24 cellular contexts compared by ENCODE assay signal in genomic region chr6:170082067-170082466, GRCh38.
DNase-seq lines count a peak whose midpoint lies in the region; ATAC-seq and TF ChIP-seq lines count a peak whose summit lies in the region.
"Had no signal": no experiment of that assay in that cellular context is flagged by ENCODE, and none has a peak within 500 bp of the region (broad histone marks: within the 10 kb centered on the region; RNA-seq: fewer than 3 reads in every experiment).

No MANE protein-coding gene starts in this region.

- H3K9me3 ChIP-seq in RWPE2 (ENCODE audit: severe bottlenecking) (no peaks in the 10 kb centered on the region), spleen (no peaks in the 10 kb centered on the region), SK-N-SH (no peaks in the 10 kb centered on the region), mammary epithelial cell (replicated peaks; ENCODE audit: insufficient read depth, low read length) (no peaks in the 10 kb centered on the region)
- H3K9me3 ChIP-seq: A549, tibial artery had no signal

- peak overlapping the region; percentile 3 for H3K27ac Mint-ChIP-seq in activated CD8-positive, alpha-beta T cell treated with anti-CD3 and anti-CD28 coated beads, Interleukin-2, amount 10 ng/mL, durations not matched to agents 7 days and 5 days
- H3K27ac Mint-ChIP-seq in activated CD8-positive, alpha-beta T cell treated with anti-CD3 and anti-CD28 coated beads for 36 hours, result no peak overlapping the region
- H3K27ac Mint-ChIP-seq: CD8-positive, alpha-beta memory T cell; progenitor cell of endocrine pancreas; stimulated activated naive CD8-positive, alpha-beta T cell treated with anti-CD3 and anti-CD28 coated beads, Interleukin-15, amount 100 ng/mL, for 72 hours had no signal

- H3K79me2 ChIP-seq in SK-N-SH (ENCODE audit: insufficient read depth) (no peaks in the 10 kb centered on the region), mammary epithelial cell (ENCODE audit: insufficient read depth, low read length) (no peaks in the 10 kb centered on the region)

- no peak for TF ChIP-seq CTCF in activated CD8-positive, alpha-beta T cell treated with anti-CD3 and anti-CD28 coated beads for 36 hours (IDR thresholded peaks at IDR 0.05)
- TF ChIP-seq CTCF in RWPE2 (IDR thresholded peaks at IDR 0.05; ENCODE audit: poor library complexity, severe bottlenecking) (no peak), spleen (IDR thresholded peaks at IDR 0.05 in 8 of 11, conservative IDR thresholded peaks at IDR 0.05 in 3 of 11) (no peak), SK-N-SH (IDR thresholded peaks at IDR 0.05) (no peak), mammary epithelial cell (conservative IDR thresholded peaks at IDR 0.05 in 1 of 2, IDR thresholded peaks at IDR 0.05 in 1 of 2; ENCODE audit: extremely low read depth in 1 of 2, insufficient read depth in 1 of 2, low read depth in 1 of 2, low read length in 2 of 2) (no peak)

- no TSS peak for BruUV-seq in mammary epithelial cell (replicated peaks; lab: Mats Ljungman, UMichigan)

- no peak overlapping the region for H3K4me3 Mint-ChIP-seq in activated CD8-positive, alpha-beta T cell treated with anti-CD3 and anti-CD28 coated beads, Interleukin-2, amount 10 ng/mL, durations not matched to agents 7 days and 5 days
- H3K4me3 Mint-ChIP-seq in activated CD8-positive, alpha-beta T cell treated with anti-CD3 and anti-CD28 coated beads for 36 hours, result no peak overlapping the region
- H3K4me3 Mint-ChIP-seq: stimulated activated naive CD8-positive, alpha-beta T cell treated with anti-CD3 and anti-CD28 coated beads, Interleukin-15, amount 100 ng/mL, for 72 hours had no signal

- peaks cover 34% of the 10 kb centered on the region for H3K4me1 Mint-ChIP-seq in activated CD8-positive, alpha-beta T cell treated with anti-CD3 and anti-CD28 coated beads, Interleukin-2, amount 10 ng/mL, durations not matched to agents 7 days and 5 days (ENCODE audit: low read depth)
- peaks cover 12% of the 10 kb centered on the region for H3K4me1 Mint-ChIP-seq in activated CD8-positive, alpha-beta T cell treated with anti-CD3 and anti-CD28 coated beads for 36 hours (ENCODE audit: low read depth)

- 84 to 98% (median 90%) methylated on average over 11 to 13 of the region's 13 CpGs for WGBS in spleen, 5 donors
- 37% methylated on average over 6 of the region's 13 CpGs for WGBS in SK-N-SH (ENCODE audit: low lambda C conversion rate)
- WGBS in mammary epithelial cell (ENCODE audit: low coverage, missing lambda C conversion rate), result 92% methylated on average over 13 of the region's 13 CpGs

- no peak for TF ChIP-seq EP300 in SK-N-SH (IDR thresholded peaks at IDR 0.05; ENCODE audit: borderline replicate concordance in 1 of 2, low read depth in 1 of 2, low read length in 1 of 2)

- H3K4me3 ChIP-seq in RWPE2 (ENCODE audit: severe bottlenecking), result no peak overlapping the region
- H3K4me3 ChIP-seq in spleen, result no peak overlapping the region
- no peak overlapping the region for H3K4me3 ChIP-seq in SK-N-SH (ENCODE audit: low read depth in 2 of 2, low read length in 1 of 2)
- H3K4me3 ChIP-seq in mammary epithelial cell (replicated peaks in 1 of 3; ENCODE audit: insufficient read depth in 1 of 3, low read depth in 2 of 3, low read length in 3 of 3), result no peak overlapping the region
- H3K4me3 ChIP-seq: A549, neural progenitor cell, tibial artery had no signal

- H4K20me1 ChIP-seq in SK-N-SH (ENCODE audit: insufficient read depth), result no peaks in the 10 kb centered on the region
- no peaks in the 10 kb centered on the region for H4K20me1 ChIP-seq in mammary epithelial cell (ENCODE audit: insufficient read depth, low read length)

- H2AFZ ChIP-seq in SK-N-SH (ENCODE audit: low read depth), result no peak overlapping the region
- no peak overlapping the region for H2AFZ ChIP-seq in mammary epithelial cell (ENCODE audit: low read depth, low read length)
- H2AFZ ChIP-seq: neural progenitor cell had no signal

- ATAC-seq in activated CD8-positive, alpha-beta T cell treated with anti-CD3 and anti-CD28 coated beads, Interleukin-2, amount 10 ng/mL, durations not matched to agents 7 days and 5 days, result no peak
- ATAC-seq in activated CD8-positive, alpha-beta T cell treated with anti-CD3 and anti-CD28 coated beads for 36 hours, result no peak
- ATAC-seq in RWPE2 (ENCODE audit: low read depth) (no peak), left lobe of liver (no peak), HG03342 (IDR thresholded peaks at IDR 0.05; ENCODE audit: unreplicated experiment) (no peak)
- ATAC-seq: A549; stimulated activated naive CD8-positive, alpha-beta T cell treated with anti-CD3 and anti-CD28 coated beads, Interleukin-15, amount 100 ng/mL, for 72 hours had no signal

- H3K27me3 Mint-ChIP-seq in activated CD8-positive, alpha-beta T cell treated with anti-CD3 and anti-CD28 coated beads, Interleukin-2, amount 10 ng/mL, durations not matched to agents 7 days and 5 days (ENCODE audit: low read depth), result peaks cover 16% of the 10 kb centered on the region
- H3K27me3 Mint-ChIP-seq in activated CD8-positive, alpha-beta T cell treated with anti-CD3 and anti-CD28 coated beads for 36 hours, result no peaks in the 10 kb centered on the region
- H3K27me3 Mint-ChIP-seq: stimulated activated naive CD8-positive, alpha-beta T cell treated with anti-CD3 and anti-CD28 coated beads, Interleukin-15, amount 100 ng/mL, for 72 hours had no signal

- peaks cover 3% of the 10 kb centered on the region for H3K36me3 Mint-ChIP-seq in activated CD8-positive, alpha-beta T cell treated with anti-CD3 and anti-CD28 coated beads, Interleukin-2, amount 10 ng/mL, durations not matched to agents 7 days and 5 days (ENCODE audit: low read depth)
- H3K36me3 Mint-ChIP-seq in activated CD8-positive, alpha-beta T cell treated with anti-CD3 and anti-CD28 coated beads for 36 hours (ENCODE audit: low read depth), result no peaks in the 10 kb centered on the region
- H3K36me3 Mint-ChIP-seq: CD8-positive, alpha-beta memory T cell had no signal

- POLR2A ChIA-PET in activated CD8-positive, alpha-beta T cell treated with anti-CD3 and anti-CD28 coated beads, Interleukin-2, amount 10 ng/mL, durations not matched to agents 7 days and 5 days (lab: Charles Lee), result no interaction called here
- POLR2A ChIA-PET in activated CD8-positive, alpha-beta T cell treated with anti-CD3 and anti-CD28 coated beads for 36 hours (lab: Charles Lee), result no interaction called here
- POLR2A ChIA-PET in SK-N-SH (lab: Yijun Ruan, JAX), result no interaction called here

- no peak for TF ChIP-seq RAD21 in SK-N-SH (IDR thresholded peaks at IDR 0.05; ENCODE audit: low read length)

- dilution Hi-C loops in mammary epithelial cell (cut with HindIII; ENCODE audit: low sequenced_read_pairs), result no loop called here

- H3K27me3 ChIP-seq in RWPE2 (ENCODE audit: insufficient read depth, poor library complexity, severe bottlenecking) (no peaks in the 10 kb centered on the region), spleen (replicated peaks in 1 of 7) (peaks cover 0 to 15% (median 0%) of the 10 kb centered on the region in 7 donors), SK-N-SH (ENCODE audit: insufficient read depth) (no peaks in the 10 kb centered on the region), mammary epithelial cell (ENCODE audit: insufficient read depth, low read length) (peaks cover 6% of the 10 kb centered on the region)
- H3K27me3 ChIP-seq: neural progenitor cell had no signal

- intact Hi-C loops in activated CD8-positive, alpha-beta T cell treated with anti-CD3 and anti-CD28 coated beads for 36 hours (cut with micrococcal nuclease), result no loop called here
- intact Hi-C loops in spleen (cut with DNase I; ENCODE audit: low total_unique reads) (no loop called here), mammary epithelial cell (cut with micrococcal nuclease) (no loop called here)

- in situ Hi-C loops in mammary epithelial cell (cut with MboI; ENCODE audit: low sequenced_read_pairs in 2 of 2), result no loop called here

- CTCF ChIA-PET in activated CD8-positive, alpha-beta T cell treated with anti-CD3 and anti-CD28 coated beads, Interleukin-2, amount 10 ng/mL, durations not matched to agents 7 days and 5 days (lab: Charles Lee), result interaction anchor here (1.0 kb wide), 1 partner anchor 292 kb away, joined by 3 read pairs; no protein-coding TSS in a partner anchor
- CTCF ChIA-PET in activated CD8-positive, alpha-beta T cell treated with anti-CD3 and anti-CD28 coated beads for 36 hours (lab: Charles Lee), result no interaction called here
- CTCF ChIA-PET in SK-N-SH (lab: Yijun Ruan, JAX) (no interaction called here), mammary epithelial cell (lab: Charles Lee; ENCODE audit: low non-redundant PET) (no interaction called here)

- H3K27ac ChIP-seq in RWPE2 (ENCODE audit: poor library complexity, severe bottlenecking) (no peak overlapping the region), spleen (no peak overlapping the region), SK-N-SH (ENCODE audit: low read depth in 2 of 2, low read length in 1 of 2) (no peak overlapping the region), mammary epithelial cell (ENCODE audit: insufficient read depth, low read depth, low read length) (no peak overlapping the region)
- H3K27ac ChIP-seq: A549, neural progenitor cell, tibial artery had no signal

- no peaks in the 10 kb centered on the region for H3K9me2 ChIP-seq in SK-N-SH

- no peaks in the 10 kb centered on the region for H3K9me3 Mint-ChIP-seq in activated CD8-positive, alpha-beta T cell treated with anti-CD3 and anti-CD28 coated beads, Interleukin-2, amount 10 ng/mL, durations not matched to agents 7 days and 5 days (ENCODE audit: insufficient read depth)
- no peaks in the 10 kb centered on the region for H3K9me3 Mint-ChIP-seq in activated CD8-positive, alpha-beta T cell treated with anti-CD3 and anti-CD28 coated beads for 36 hours

- H3F3A ChIP-seq in SK-N-SH (replicated peaks; ENCODE audit: insufficient read depth), result no peaks in the 10 kb centered on the region

- no peaks in the 10 kb centered on the region for H3K36me3 ChIP-seq in RWPE2 (ENCODE audit: low read depth)
- no peaks in the 10 kb centered on the region for H3K36me3 ChIP-seq in spleen
- no peaks in the 10 kb centered on the region for H3K36me3 ChIP-seq in SK-N-SH (replicated peaks in 1 of 2; ENCODE audit: control insufficient read depth in 1 of 2, insufficient read depth in 2 of 2, low read length in 1 of 2)
- no peaks in the 10 kb centered on the region for H3K36me3 ChIP-seq in mammary epithelial cell (ENCODE audit: insufficient read depth, low read length)
- H3K36me3 ChIP-seq: neural progenitor cell, tibial artery had no signal

- DNase-seq in activated CD8-positive, alpha-beta T cell treated with anti-CD3 and anti-CD28 coated beads, Interleukin-2, amount 10 ng/mL, durations not matched to agents 7 days and 5 days, result no peak
- no peak for DNase-seq in activated CD8-positive, alpha-beta T cell treated with anti-CD3 and anti-CD28 coated beads for 36 hours
- DNase-seq in RWPE2 (ENCODE audit: low spot score) (peak; percentile 48), left lobe of liver (ENCODE audit: low spot score) (peak; percentile 31), spleen (peak; percentile 57), SK-N-SH (no peak), mammary epithelial cell (no peak)
- DNase-seq: activated CD4-positive, alpha-beta T cell treated with anti-CD3 and anti-CD28 coated beads, Interleukin-2, amount 50 U/mL, for 48 hours; AML-193; DMS 273 treated with DMSO at 0.1 percent for 48 hours; IMR-90; NCI-H1092 treated with DMSO at 0.1 percent for 48 hours; NCI-H187 treated with DMSO at 0.1 percent for 48 hours; NCI-H526; SIG-M5; SW 1271; T-helper 9 cell; tibial artery had no signal

- H3K4me2 ChIP-seq in SK-N-SH, result no peak overlapping the region
- no peak overlapping the region for H3K4me2 ChIP-seq in mammary epithelial cell (ENCODE audit: insufficient read depth, low read depth, low read length)
- H3K4me2 ChIP-seq: A549, neural progenitor cell had no signal

- no peak overlapping the region for H3K9ac ChIP-seq in SK-N-SH
- H3K9ac ChIP-seq in mammary epithelial cell (ENCODE audit: insufficient read depth, low read length), result no peak overlapping the region
- H3K9ac ChIP-seq: neural progenitor cell had no signal

- TF ChIP-seq POLR2A in spleen (IDR thresholded peaks at IDR 0.05), result no peak

- H3K4me1 ChIP-seq in RWPE2 (ENCODE audit: insufficient read depth, poor library complexity, severe bottlenecking) (no peaks in the 10 kb centered on the region), spleen (no peaks in the 10 kb centered on the region), SK-N-SH (ENCODE audit: control insufficient read depth in 1 of 2, insufficient read depth in 2 of 2, low read depth in 1 of 2, low read length in 1 of 2) (no peaks in the 10 kb centered on the region; a peak in 1 of 4 replicates), mammary epithelial cell (ENCODE audit: insufficient read depth, low read length) (no peaks in the 10 kb centered on the region)
- H3K4me1 ChIP-seq: A549, tibial artery had no signal

Comparison
In these comparisons a context has a peak if more than half of its experiments do, and no peak if none do; other contexts are left out.
1. DNase-seq: peak in RWPE2 (single experiment), left lobe of liver (single experiment) and spleen (single experiment); none in activated CD8-positive, alpha-beta T cell treated with anti-CD3 and anti-CD28 coated beads, Interleukin-2, amount 10 ng/mL, durations not matched to agents 7 days and 5 days (single experiment), activated CD8-positive, alpha-beta T cell treated with anti-CD3 and anti-CD28 coated beads for 36 hours (single experiment), SK-N-SH (single experiment) and mammary epithelial cell (single experiment).